In genomic region chr17:81452551-81452950, GRCh38 we compare ENCODE assay signal across 19 cellular contexts.
"Had no signal": no experiment of that assay in that cellular context is flagged by ENCODE, and none has a peak within 500 bp of the region (broad histone marks: within the 10 kb centered on the region; RNA-seq: fewer than 3 reads in every experiment).

No MANE protein-coding gene starts in this region.

- FAIRE-seq: bronchial epithelial cell, RCC 7860 had no signal

- H3K9me3 ChIP-seq: adrenal gland, ascending aorta, body of pancreas had no signal

- H3K36me3 ChIP-seq: adrenal gland had no signal

- H3K4me1 ChIP-seq: ascending aorta, body of pancreas had no signal

- H3K9me3 Mint-ChIP-seq: activated naive CD8-positive, alpha-beta T cell treated with anti-CD3 and anti-CD28 coated beads, Interleukin-2, amount 10 ng/mL, durations not matched to agents 7 days and 5 days; T-helper 1 cell treated with Interleukin-12 subunit alpha and Interleukin-12 subunit beta and Interleukin-4 antibody, amounts not matched to agents 30 μg/mL and 1 μg/mL, for 36 hours had no signal

- DNase-seq: activated CD4-positive, alpha-beta T cell treated with anti-CD3 and anti-CD28 coated beads for 48 hours; activated CD4-positive, alpha-beta T cell treated with anti-CD3 and anti-CD28 coated beads, Interleukin-2, amount 50 U/mL, for 4 hours; activated CD4-positive, CD25-positive, alpha-beta regulatory T cell treated with anti-CD3 and anti-CD28 coated beads, Interleukin-2, amount 50 U/mL, for 72 hours; activated CD8-positive, alpha-beta memory T cell treated with anti-CD3 and anti-CD28 coated beads, Interleukin-2, amount 50 U/mL, for 48 hours; activated CD8-positive, alpha-beta T cell treated with anti-CD3 and anti-CD28 coated beads, Interleukin-2, amount 10 ng/mL, durations not matched to agents 7 days and 5 days; activated naive CD4-positive, alpha-beta T cell treated with anti-CD3 and anti-CD28 coated beads, Interleukin-2, amount 50 U/mL, for 16 hours; activated naive CD8-positive, alpha-beta T cell treated with anti-CD3 and anti-CD28 coated beads, Interleukin-2, amount 10 ng/mL, durations not matched to agents 7 days and 5 days; activated T-cell treated with anti-CD3 and anti-CD28 coated beads, Interleukin-2, amount 50 U/mL, for 1 hour; adrenal gland; body of pancreas; central memory CD4-positive, alpha-beta T cell; NCI-H1694 treated with DMSO at 0.1 percent for 48 hours; NCI-H446; PC-3; SHP77 treated with DMSO at 0.1 percent for 48 hours had no signal

- H3K27ac Mint-ChIP-seq: T-helper 1 cell treated with Interleukin-12 subunit alpha and Interleukin-12 subunit beta and Interleukin-4 antibody, amounts not matched to agents 30 μg/mL and 1 μg/mL, for 36 hours had no signal

- H3K27me3 ChIP-seq: adrenal gland, ascending aorta, body of pancreas had no signal

- H3K4me3 ChIP-seq: adrenal gland, ascending aorta, body of pancreas had no signal

- ATAC-seq: activated CD8-positive, alpha-beta T cell treated with anti-CD3 and anti-CD28 coated beads, Interleukin-2, amount 10 ng/mL, durations not matched to agents 7 days and 5 days; body of pancreas; PC-3 had no signal

- H3K27me3 Mint-ChIP-seq: activated naive CD8-positive, alpha-beta T cell treated with anti-CD3 and anti-CD28 coated beads, Interleukin-2, amount 10 ng/mL, durations not matched to agents 7 days and 5 days had no signal

- H3K27ac ChIP-seq: adrenal gland, ascending aorta, body of pancreas had no signal

- H3K4me3 Mint-ChIP-seq: T-helper 1 cell treated with Interleukin-12 subunit alpha and Interleukin-12 subunit beta and Interleukin-4 antibody, amounts not matched to agents 30 μg/mL and 1 μg/mL, for 36 hours had no signal

- H3K36me3 Mint-ChIP-seq: activated naive CD8-positive, alpha-beta T cell treated with anti-CD3 and anti-CD28 coated beads, Interleukin-2, amount 10 ng/mL, durations not matched to agents 7 days and 5 days had no signal
